Comparison of ENCODE assay signal across 13 cellular contexts in genomic region chr10:11261687-11262086, GRCh38.
DNase-seq lines count a peak whose midpoint lies in the region; ATAC-seq, FAIRE-seq and TF ChIP-seq lines count a peak whose summit lies in the region.
"Had no signal": no experiment of that assay in that cellular context is flagged by ENCODE, and none has a peak within 500 bp of the region (broad histone marks: within the 10 kb centered on the region; RNA-seq: fewer than 3 reads in every experiment).

No MANE protein-coding gene starts in this region.

- no peak for TF ChIP-seq EP300 in GM12878 (IDR thresholded peaks at IDR 0.05; ENCODE audit: borderline replicate concordance in 1 of 2, control insufficient read depth in 1 of 2, low read depth in 2 of 2, low read length in 2 of 2)

- peaks cover 26 to 36% of the 10 kb centered on the region in 2 experiments for H3K36me3 ChIP-seq in GM12878 (ENCODE audit: control insufficient read depth in 2 of 2, insufficient read depth in 2 of 2, low read length in 1 of 2)
- H3K36me3 ChIP-seq in psoas muscle (ENCODE audit: insufficient read depth in 1 of 2, low read depth in 1 of 2): peaks cover 0 to 38% of the 10 kb centered on the region in 2 donors

- peak overlapping the region; percentile 11 for H3K27ac ChIP-seq in GM12878 (ENCODE audit: control insufficient read depth, insufficient read depth)
- peak overlapping the region; percentile 59 for H3K27ac ChIP-seq in psoas muscle
- H3K27ac ChIP-seq: testis had no signal

- TF ChIP-seq CTCF in GM12878 (IDR thresholded peaks at IDR 0.05 in 2 of 3, conservative IDR thresholded peaks at IDR 0.05 in 1 of 3; ENCODE audit: control insufficient read depth in 2 of 3, extremely low read depth in 1 of 3, insufficient read depth in 1 of 3, low read depth in 3 of 3, low read length in 3 of 3) (no peak), psoas muscle (IDR thresholded peaks at IDR 0.05) (no peak)

- POLR2A ChIA-PET in GM12878 (lab: Charles Lee): interaction anchor here (1.3 to 2.1 kb wide), 3 partner anchors 16 to 97 kb away, joined by 4 to 7 read pairs (median 6); no protein-coding TSS in a partner anchor

- no peak for TF ChIP-seq POLR2A in GM12878 (IDR thresholded peaks at IDR 0.05; ENCODE audit: low read depth, low read length)

- ATAC-seq in GM18867 (IDR thresholded peaks at IDR 0.05; ENCODE audit: unreplicated experiment) (peak; percentile 43), HG02885 (IDR thresholded peaks at IDR 0.05; ENCODE audit: poor library complexity, unreplicated experiment) (peak; percentile 56), GM12878 (peak; percentile 26), psoas muscle (peak; percentile 58 to 94 (median 91)), HG03342 (IDR thresholded peaks at IDR 0.05; ENCODE audit: unreplicated experiment) (no peak), HG02938 (IDR thresholded peaks at IDR 0.05; ENCODE audit: unreplicated experiment) (no peak)

- H3K27me3 ChIP-seq in GM12878 (replicated peaks in 1 of 2; ENCODE audit: control insufficient read depth in 2 of 2, insufficient read depth in 2 of 2, low read length in 1 of 2) (no peaks in the 10 kb centered on the region), psoas muscle (ENCODE audit: insufficient read depth in 3 of 3, low read length in 2 of 3) (no peaks in the 10 kb centered on the region)
- H3K27me3 ChIP-seq: testis had no signal

- no TSS peak for BruUV-seq in GM12878 (replicated peaks; lab: Mats Ljungman, UMichigan)

- no peak overlapping the region for H3K4me2 ChIP-seq in GM12878 (ENCODE audit: control insufficient read depth, insufficient read depth)
- H3K4me2 ChIP-seq: SK-N-SH had no signal

- WGBS in GM12878 (ENCODE audit: insufficient coverage, insufficient replicate concordance, low lambda C conversion rate, missing lambda C conversion rate): 25% methylated on average over 2 of the region's 2 CpGs
- WGBS in psoas muscle, 3 donors: 14 to 21% (median 15%) methylated on average over 2 of the region's 2 CpGs

- in situ Hi-C loops in GM12878 (cut with MboI): loop anchor here (25.0 kb wide), 1 partner anchor 1649 kb away; no protein-coding TSS in a partner anchor

- FAIRE-seq in GM12878 (lab: Jason Lieb, UNC): no peak
- FAIRE-seq: kidney had no signal

- intact Hi-C loops in GM12878 (cut with micrococcal nuclease; ENCODE audit: unreplicated experiment): no loop called here
- intact Hi-C loops in psoas muscle (cut with DNase I): no loop called here

- no peaks in the 10 kb centered on the region for H4K20me1 ChIP-seq in GM12878 (ENCODE audit: control insufficient read depth, insufficient read depth)

- H3K9ac ChIP-seq in GM12878 (ENCODE audit: control insufficient read depth, insufficient read depth, low read length): no peak overlapping the region
- H3K9ac ChIP-seq: SK-N-SH had no signal

- SMC1A ChIA-PET in GM12878 (lab: Charles Lee; ENCODE audit: uncharacterized antibody, unreplicated experiment): interaction anchor here (0.6 to 3.2 kb wide), 8 partner anchors 9 to 83 kb away, joined by 3 to 10 read pairs (median 5); no protein-coding TSS in a partner anchor

- TF ChIP-seq RAD21 in GM12878 (IDR thresholded peaks at IDR 0.05; ENCODE audit: insufficient read depth, low read depth, low read length): 0 out of 2 replicates have a peak, but pooled peaks have one; percentile 1

- RAD21 ChIA-PET in GM12878 (lab: Charles Lee; ENCODE audit: unreplicated experiment): interaction anchor here (1.3 to 6.2 kb wide), 6 partner anchors 10 to 149 kb away, joined by 3 to 30 read pairs (median 5); no protein-coding TSS in a partner anchor

- H3K79me2 ChIP-seq in GM12878 (ENCODE audit: control insufficient read depth, insufficient read depth, low read length): peaks cover 27% of the 10 kb centered on the region

- DNase-seq in GM12878 (ENCODE audit: low read depth, low spot score) (no peak), psoas muscle (no peak)
- no peak for DNase-seq in stimulated activated CD4-positive, alpha-beta T cell treated with anti-CD3 and anti-CD28 coated beads, Interleukin-12 subunit alpha, Interleukin-12 subunit beta, amount 100 ng/mL, for 4 hours
- DNase-seq: DMS 273 treated with DMSO at 0.1 percent for 48 hours, H7, kidney, NCI-H1092 treated with DMSO at 0.1 percent for 48 hours, SK-N-SH, testis had no signal

- CTCF ChIA-PET in GM12878 (lab: Yijun Ruan, JAX): interaction anchor here (1.2 to 6.4 kb wide), 3 partner anchors 9 to 93 kb away, joined by 3 to 26 read pairs (median 3); no protein-coding TSS in a partner anchor

- no peak overlapping the region for H2AFZ ChIP-seq in GM12878 (ENCODE audit: control insufficient read depth, low read depth, low read length)

- H3K4me3 ChIP-seq in GM12878 (no peak overlapping the region), psoas muscle (no peak overlapping the region)
- H3K4me3 ChIP-seq: testis had no signal

- H3K9me3 ChIP-seq in GM12878 (replicated peaks; ENCODE audit: control insufficient read depth, insufficient read depth, low read length) (no peaks in the 10 kb centered on the region), psoas muscle (no peaks in the 10 kb centered on the region)
- H3K9me3 ChIP-seq: SK-N-SH, testis had no signal

- H3K4me1 ChIP-seq in GM12878 (ENCODE audit: control insufficient read depth, insufficient read depth, low read length): peaks cover 73% of the 10 kb centered on the region
- no peaks in the 10 kb centered on the region for H3K4me1 ChIP-seq in psoas muscle
- H3K4me1 ChIP-seq: testis had no signal

TF ChIP-seq in GM12878, 131 proteins besides CTCF, POLR2A, EP300 and RAD21 (continues in another document):
- TF ChIP-seq POLR2AphosphoS5 (IDR thresholded peaks at IDR 0.05; ENCODE audit: low read length): peak; percentile 44; the same call in 1 of the 2 replicates
- TF ChIP-seq BHLHE40 (IDR thresholded peaks at IDR 0.05; ENCODE audit: borderline replicate concordance in 1 of 2, low read depth in 2 of 2, low read length in 1 of 2): no peak
- no peak for TF ChIP-seq CEBPB (IDR thresholded peaks at IDR 0.05; ENCODE audit: borderline replicate concordance in 1 of 2, low read depth in 2 of 2, low read length in 2 of 2)
- TF ChIP-seq CREM (IDR thresholded peaks at IDR 0.05; ENCODE audit: low read depth): no peak
- TF ChIP-seq CHD4 (IDR thresholded peaks at IDR 0.05): no peak
- TF ChIP-seq TAF1 (IDR thresholded peaks at IDR 0.05; ENCODE audit: borderline replicate concordance, low read depth, low read length): no peak
- peak; percentile 55 for TF ChIP-seq BCL3 (IDR thresholded peaks at IDR 0.05; ENCODE audit: borderline replicate concordance, insufficient read depth, low read depth, low read length, poor library complexity, severe bottlenecking)
- no peak for TF ChIP-seq KAT2A (conservative IDR thresholded peaks at IDR 0.05; ENCODE audit: control insufficient read depth, low read depth, low read length)
- no peak for TF ChIP-seq GATAD2B (conservative IDR thresholded peaks at IDR 0.05; ENCODE audit: low read depth)
- no peak for TF ChIP-seq YBX1 (IDR thresholded peaks at IDR 0.05)
- no peak for TF ChIP-seq YY1 (IDR thresholded peaks at IDR 0.05; ENCODE audit: low read depth, low read length)
- no peak for TF ChIP-seq ZNF217 (IDR thresholded peaks at IDR 0.05)
- no peak for TF ChIP-seq ETV6 (conservative IDR thresholded peaks at IDR 0.05 in 1 of 2, IDR thresholded peaks at IDR 0.05 in 1 of 2; ENCODE audit: borderline replicate concordance in 1 of 2, low read depth in 1 of 2)
- peak; percentile 68 for TF ChIP-seq MEF2B (IDR thresholded peaks at IDR 0.05; ENCODE audit: partially characterized antibody, poor library complexity, severe bottlenecking)
- TF ChIP-seq SIN3A (IDR thresholded peaks at IDR 0.05; ENCODE audit: low read depth, low read length): no peak
- no peak for TF ChIP-seq USF1 (IDR thresholded peaks at IDR 0.05; ENCODE audit: borderline replicate concordance, extremely low read length, insufficient read depth, low read depth, low read length)
- TF ChIP-seq, protein P1, sequence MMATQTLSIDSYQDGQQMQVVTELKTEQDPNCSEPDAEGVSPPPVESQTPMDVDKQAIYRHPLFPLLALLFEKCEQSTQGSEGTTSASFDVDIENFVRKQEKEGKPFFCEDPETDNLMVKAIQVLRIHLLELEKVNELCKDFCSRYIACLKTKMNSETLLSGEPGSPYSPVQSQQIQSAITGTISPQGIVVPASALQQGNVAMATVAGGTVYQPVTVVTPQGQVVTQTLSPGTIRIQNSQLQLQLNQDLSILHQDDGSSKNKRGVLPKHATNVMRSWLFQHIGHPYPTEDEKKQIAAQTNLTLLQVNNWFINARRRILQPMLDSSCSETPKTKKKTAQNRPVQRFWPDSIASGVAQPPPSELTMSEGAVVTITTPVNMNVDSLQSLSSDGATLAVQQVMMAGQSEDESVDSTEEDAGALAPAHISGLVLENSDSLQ (IDR thresholded peaks at IDR 0.05): peak; percentile 78

Comparison
In these comparisons a context has a peak if more than half of its experiments do, and no peak if none do; other contexts are left out.
1. ATAC-seq: peak in GM18867 (single experiment), HG02885 (single experiment), GM12878 (single experiment) and psoas muscle (4 of 4); none in HG03342 (single experiment) and HG02938 (single experiment).